ENCODE assay signal across 24 cellular contexts in genomic region chr1:53643881-53644390, GRCh38.
"Had no signal": no experiment of that assay in that cellular context is flagged by ENCODE, and none has a peak within 500 bp of the region (broad histone marks: within the 10 kb centered on the region; RNA-seq: fewer than 3 reads in every experiment).

No MANE protein-coding gene starts in this region.

- H3K27me3 ChIP-seq: breast epithelium, neutrophil, pancreas had no signal

- H3K4me1 ChIP-seq: breast epithelium, foreskin keratinocyte, pancreas, psoas muscle had no signal

- H3K27ac Mint-ChIP-seq: activated CD4-positive, alpha-beta memory T cell treated with anti-CD3 and anti-CD28 coated beads for 36 hours; activated CD8-positive, alpha-beta memory T cell treated with anti-CD3 and anti-CD28 coated beads, Interleukin-2, amount 10 ng/mL, durations not matched to agents 7 days and 5 days; activated naive CD8-positive, alpha-beta T cell treated with anti-CD3 and anti-CD28 coated beads for 36 hours; natural killer cell; stimulated activated memory B cell treated with anti-CD40 and anti-IgM and Interleukin-4, amounts not matched to agents 10 μg/mL and 1 μg/mL and 100 μg/mL, for 72 hours; T-helper 1 cell treated with Interleukin-12 subunit alpha and Interleukin-12 subunit beta and Interleukin-4 antibody, amounts not matched to agents 30 μg/mL and 1 μg/mL, for 36 hours; WTC11 had no signal

- H3K27ac ChIP-seq: breast epithelium, foreskin keratinocyte, neutrophil, pancreas, psoas muscle, thoracic aorta had no signal

- ATAC-seq: activated CD8-positive, alpha-beta memory T cell treated with anti-CD3 and anti-CD28 coated beads, Interleukin-2, amount 10 ng/mL, durations not matched to agents 7 days and 5 days; foreskin keratinocyte; left ventricle myocardium superior; natural killer cell; pancreas; psoas muscle; right cardiac atrium; stimulated activated memory B cell treated with anti-CD40 and anti-IgM and Interleukin-4, amounts not matched to agents 10 μg/mL and 1 μg/mL and 100 μg/mL, for 72 hours; WTC11 had no signal

- H3K4me1 Mint-ChIP-seq: activated CD8-positive, alpha-beta memory T cell treated with anti-CD3 and anti-CD28 coated beads, Interleukin-2, amount 10 ng/mL, durations not matched to agents 7 days and 5 days; activated naive CD8-positive, alpha-beta T cell treated with anti-CD3 and anti-CD28 coated beads for 36 hours; natural killer cell; stimulated activated memory B cell treated with anti-CD40 and anti-IgM and Interleukin-4, amounts not matched to agents 10 μg/mL and 1 μg/mL and 100 μg/mL, for 72 hours had no signal

- H3K27me3 Mint-ChIP-seq: activated CD4-positive, alpha-beta memory T cell treated with anti-CD3 and anti-CD28 coated beads for 36 hours had no signal

- H3K4me3 Mint-ChIP-seq: activated CD4-positive, alpha-beta memory T cell treated with anti-CD3 and anti-CD28 coated beads for 36 hours; activated CD8-positive, alpha-beta memory T cell treated with anti-CD3 and anti-CD28 coated beads, Interleukin-2, amount 10 ng/mL, durations not matched to agents 7 days and 5 days; activated naive CD8-positive, alpha-beta T cell treated with anti-CD3 and anti-CD28 coated beads for 36 hours; natural killer cell; stimulated activated memory B cell treated with anti-CD40 and anti-IgM and Interleukin-4, amounts not matched to agents 10 μg/mL and 1 μg/mL and 100 μg/mL, for 72 hours; T-helper 1 cell treated with Interleukin-12 subunit alpha and Interleukin-12 subunit beta and Interleukin-4 antibody, amounts not matched to agents 30 μg/mL and 1 μg/mL, for 36 hours; WTC11 had no signal

- H3K36me3 Mint-ChIP-seq: activated CD4-positive, alpha-beta memory T cell treated with anti-CD3 and anti-CD28 coated beads for 36 hours; activated CD8-positive, alpha-beta memory T cell treated with anti-CD3 and anti-CD28 coated beads, Interleukin-2, amount 10 ng/mL, durations not matched to agents 7 days and 5 days; activated naive CD8-positive, alpha-beta T cell treated with anti-CD3 and anti-CD28 coated beads for 36 hours; natural killer cell; stimulated activated memory B cell treated with anti-CD40 and anti-IgM and Interleukin-4, amounts not matched to agents 10 μg/mL and 1 μg/mL and 100 μg/mL, for 72 hours; WTC11 had no signal

- H3K9me3 Mint-ChIP-seq: activated CD4-positive, alpha-beta memory T cell treated with anti-CD3 and anti-CD28 coated beads for 36 hours; activated naive CD8-positive, alpha-beta T cell treated with anti-CD3 and anti-CD28 coated beads for 36 hours; natural killer cell; stimulated activated memory B cell treated with anti-CD40 and anti-IgM and Interleukin-4, amounts not matched to agents 10 μg/mL and 1 μg/mL and 100 μg/mL, for 72 hours; T-helper 1 cell treated with Interleukin-12 subunit alpha and Interleukin-12 subunit beta and Interleukin-4 antibody, amounts not matched to agents 30 μg/mL and 1 μg/mL, for 36 hours; WTC11 had no signal

- DNase-seq: activated CD4-positive, alpha-beta memory T cell treated with anti-CD3 and anti-CD28 coated beads for 36 hours; activated CD4-positive, alpha-beta T cell treated with anti-CD3 and anti-CD28 coated beads for 4 hours; activated CD8-positive, alpha-beta memory T cell treated with anti-CD3 and anti-CD28 coated beads, Interleukin-2, amount 10 ng/mL, durations not matched to agents 7 days and 5 days; activated naive CD8-positive, alpha-beta T cell treated with anti-CD3 and anti-CD28 coated beads for 36 hours; activated T-cell treated with anti-CD3 and anti-CD28 coated beads for 4 hours; effector CD4-positive, alpha-beta T cell; erythroblast; foreskin keratinocyte; left ventricle myocardium superior; mammary epithelial cell; midbrain; natural killer cell; psoas muscle; right cardiac atrium; small intestine; stimulated activated CD4-positive, alpha-beta T cell treated with anti-CD3 and anti-CD28 coated beads, Interleukin-2, amount 100 ng/mL, for 24 hours; T1000 had no signal

- H3K9me3 ChIP-seq: breast epithelium, neutrophil, pancreas, psoas muscle, thoracic aorta had no signal

- H3K4me3 ChIP-seq: breast epithelium, pancreas, psoas muscle, thoracic aorta had no signal

- H3K36me3 ChIP-seq: breast epithelium, neutrophil, pancreas, thoracic aorta had no signal
